10 cellular contexts compared by ENCODE assay signal in the genomic region with DNA sequence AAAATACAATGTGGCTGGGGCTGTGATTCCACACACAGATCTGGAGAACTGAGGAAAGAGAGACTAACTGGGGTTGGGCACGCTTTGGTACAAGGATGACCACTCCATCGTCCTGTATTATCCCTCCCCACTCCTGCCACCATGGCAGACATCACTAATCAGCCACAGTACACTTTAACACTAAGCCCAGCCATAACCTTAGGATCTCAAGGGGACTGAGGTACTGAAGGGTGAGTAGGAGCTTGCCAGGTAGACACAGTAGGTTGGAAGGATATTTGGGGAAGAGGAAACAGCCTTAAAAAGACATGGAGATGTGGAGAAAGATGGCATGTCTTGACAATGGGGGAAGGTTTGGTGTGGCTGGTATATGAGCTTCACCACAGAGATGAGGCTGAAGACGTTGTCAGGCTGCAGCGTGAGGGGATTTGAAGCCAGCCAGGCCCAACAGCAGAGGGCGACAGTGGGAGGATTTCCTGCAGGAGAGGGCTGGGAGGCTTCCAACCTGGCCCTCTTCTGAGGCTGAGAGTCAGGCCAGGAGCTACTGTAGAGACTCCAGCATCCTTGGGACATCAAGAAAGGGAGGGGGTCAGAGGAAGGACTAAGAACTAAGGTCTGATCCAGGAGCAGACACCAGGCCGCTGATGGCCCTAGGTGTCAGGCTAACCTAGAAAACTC. TPM values are rescaled to one million over a fixed set of nuclear protein-coding genes. Genes with fewer than 3 reads are reported as not detected.
DNase-seq lines count a peak whose midpoint lies in the region; ATAC-seq and TF ChIP-seq lines count a peak whose summit lies in the region.
"Had no signal": no experiment of that assay in that cellular context is flagged by ENCODE, and none has a peak within 500 bp of the region (broad histone marks: within the 10 kb centered on the region; RNA-seq: fewer than 3 reads in every experiment).

No MANE protein-coding gene starts in this region.

- H3K27me3 ChIP-seq in AG04450 (ENCODE audit: control insufficient read depth, insufficient read depth, low read length) (no peaks in the 10 kb centered on the region), vagina (no peaks in the 10 kb centered on the region)

- H3K27ac ChIP-seq in AG04450 (ENCODE audit: low read depth, low read length) (no peak overlapping the region), RWPE1 (no peak overlapping the region), vagina (no peak overlapping the region)

- TF ChIP-seq POLR2A in vagina (IDR thresholded peaks at IDR 0.05) = no peak

- peak; percentile 64 for TF ChIP-seq CTCF in AG04450 (IDR thresholded peaks at IDR 0.05; ENCODE audit: low read depth, low read length)
- peak; percentile 47; the same call in 1 of the 2 replicates for TF ChIP-seq CTCF in GM12874 (IDR thresholded peaks at IDR 0.05; ENCODE audit: insufficient read depth, low read depth, low read length)
- peak; percentile 31 for TF ChIP-seq CTCF in activated CD8-positive, alpha-beta T cell treated with anti-CD3 and anti-CD28 coated beads for 36 hours (IDR thresholded peaks at IDR 0.05)
- TF ChIP-seq CTCF in RWPE1 (conservative IDR thresholded peaks at IDR 0.05; ENCODE audit: low read depth) = no peak
- TF ChIP-seq CTCF in vagina (IDR thresholded peaks at IDR 0.05) = no peak

- H3K4me3 Mint-ChIP-seq in activated CD8-positive, alpha-beta T cell treated with anti-CD3 and anti-CD28 coated beads for 36 hours = no peak overlapping the region

- POLR2A ChIA-PET in AG04450 (lab: Yijun Ruan, JAX) = no interaction called here
- POLR2A ChIA-PET in activated CD8-positive, alpha-beta T cell treated with anti-CD3 and anti-CD28 coated beads for 36 hours (lab: Charles Lee) = interaction anchor here (0.6 kb wide), 1 partner anchor 169 kb away, joined by 3 read pairs; no protein-coding TSS in a partner anchor
- POLR2A ChIA-PET in RWPE1 (lab: Yijun Ruan, JAX; ENCODE audit: low non-redundant PET) = no interaction called here

- peaks cover 7% of the 10 kb centered on the region for H3K27me3 Mint-ChIP-seq in activated CD8-positive, alpha-beta T cell treated with anti-CD3 and anti-CD28 coated beads for 36 hours

- no peaks in the 10 kb centered on the region for H3K36me3 Mint-ChIP-seq in activated CD8-positive, alpha-beta T cell treated with anti-CD3 and anti-CD28 coated beads for 36 hours (ENCODE audit: low read depth)

- H3K4me1 ChIP-seq in vagina = no peaks in the 10 kb centered on the region
- H3K4me1 ChIP-seq: HAP-1 had no signal

- H3K4me1 Mint-ChIP-seq in activated CD8-positive, alpha-beta T cell treated with anti-CD3 and anti-CD28 coated beads for 36 hours (ENCODE audit: low read depth) = no peaks in the 10 kb centered on the region

- H3K4me3 ChIP-seq in AG04450 (ENCODE audit: low read depth, low read length) (no peak overlapping the region), vagina (no peak overlapping the region)
- H3K4me3 ChIP-seq: HAP-1 had no signal

- ATAC-seq in activated CD8-positive, alpha-beta T cell treated with anti-CD3 and anti-CD28 coated beads for 36 hours = no peak
- no peak for ATAC-seq in HG02798 (IDR thresholded peaks at IDR 0.05; ENCODE audit: poor library complexity, unreplicated experiment)

- intact Hi-C loops in activated CD8-positive, alpha-beta T cell treated with anti-CD3 and anti-CD28 coated beads for 36 hours (cut with micrococcal nuclease) = no loop called here
- intact Hi-C loops in vagina (cut with DNase I) = no loop called here

- no peaks in the 10 kb centered on the region for H3K36me3 ChIP-seq in vagina
- H3K36me3 ChIP-seq: HAP-1 had no signal

- no peaks in the 10 kb centered on the region for H3K9me3 Mint-ChIP-seq in activated CD8-positive, alpha-beta T cell treated with anti-CD3 and anti-CD28 coated beads for 36 hours
- H3K9me3 Mint-ChIP-seq: activated T-helper 2 cell treated with anti-CD3 and anti-CD28 coated beads, Interferon-gamma antibody, Interleukin-2, Interleukin-4, amounts not matched to agents 10 μg/mL and 5 μg/mL and 100 μg/mL, durations not matched to agents 14 hours and 24 hours and 36 hours had no signal

- CTCF ChIA-PET in AG04450 (lab: Charles Lee) (interaction anchor here (0.6 to 2.8 kb wide), 19 partner anchors 9 to 216 kb away, joined by 3 to 18 read pairs (median 4); no protein-coding TSS in a partner anchor), RWPE1 (lab: Yijun Ruan, JAX) (interaction anchor here (0.6 kb wide), 1 partner anchor 46 kb away, joined by 3 read pairs; no protein-coding TSS in a partner anchor)
- CTCF ChIA-PET in activated CD8-positive, alpha-beta T cell treated with anti-CD3 and anti-CD28 coated beads for 36 hours (lab: Charles Lee) = interaction anchor here (0.9 to 1.2 kb wide), 5 partner anchors 12 to 215 kb away, joined by 3 to 4 read pairs (median 3); no protein-coding TSS in a partner anchor

- no peak overlapping the region for H3K27ac Mint-ChIP-seq in activated CD8-positive, alpha-beta T cell treated with anti-CD3 and anti-CD28 coated beads for 36 hours
- H3K27ac Mint-ChIP-seq: activated T-helper 2 cell treated with anti-CD3 and anti-CD28 coated beads, Interferon-gamma antibody, Interleukin-2, Interleukin-4, amounts not matched to agents 10 μg/mL and 5 μg/mL and 100 μg/mL, durations not matched to agents 14 hours and 24 hours and 36 hours had no signal

- DNase-seq in AG04450 (ENCODE audit: low read depth, low spot score) = no peak
- DNase-seq in activated CD8-positive, alpha-beta T cell treated with anti-CD3 and anti-CD28 coated beads for 36 hours = peak; percentile 47
- peak; percentile 79 for DNase-seq in iPS-NIHi11 (ENCODE audit: low spot score)
- no peak for DNase-seq in RWPE1 (ENCODE audit: low spot score)
- no peak for DNase-seq in vagina (ENCODE audit: extremely low spot score in 2 of 2)
- DNase-seq in effector CD8-positive, alpha-beta T cell (lab: John Stamatoyannopoulos, UW) = no peak

- H3K9me3 ChIP-seq in AG04450 (ENCODE audit: control insufficient read depth, insufficient read depth, low read length) (no peaks in the 10 kb centered on the region), vagina (no peaks in the 10 kb centered on the region)
- H3K9me3 ChIP-seq: HAP-1 had no signal

RNA-seq across cellular contexts. Expression of a gene that starts 58.6 kb away (rescaled TPM):
- polyA plus RNA-seq in AG04450 (2011; rRNA removed) = 10.9 and 13.1 TPM in 2 replicates
- 4.8 and 5.6 TPM in 2 replicates for polyA minus RNA-seq in AG04450 (2011; rRNA and poly(A)+ RNA removed)
- not detected for total RNA-seq in activated CD8-positive, alpha-beta T cell treated with anti-CD3 and anti-CD28 coated beads for 36 hours
- not detected for total RNA-seq in vagina
- total RNA-seq: activated T-helper 2 cell treated with anti-CD3 and anti-CD28 coated beads, Interferon-gamma antibody, Interleukin-2, Interleukin-4, amounts not matched to agents 10 μg/mL and 5 μg/mL and 100 μg/mL, durations not matched to agents 14 hours and 24 hours and 36 hours had no signal

Comparison
In these comparisons a context has a peak if more than half of its experiments do, and no peak if none do; other contexts are left out.
1. DNase-seq: peak in activated CD8-positive, alpha-beta T cell treated with anti-CD3 and anti-CD28 coated beads for 36 hours (single experiment) and iPS-NIHi11 (single experiment); none in AG04450 (single experiment), RWPE1 (single experiment), vagina (0 of 2) and effector CD8-positive, alpha-beta T cell (single experiment).
2. CTCF ChIP-seq: peak in AG04450 (single experiment), GM12874 (single experiment) and activated CD8-positive, alpha-beta T cell treated with anti-CD3 and anti-CD28 coated beads for 36 hours (single experiment); none in RWPE1 (single experiment) and vagina (0 of 3).